2 cellular contexts compared by ENCODE assay signal in the genomic region with DNA sequence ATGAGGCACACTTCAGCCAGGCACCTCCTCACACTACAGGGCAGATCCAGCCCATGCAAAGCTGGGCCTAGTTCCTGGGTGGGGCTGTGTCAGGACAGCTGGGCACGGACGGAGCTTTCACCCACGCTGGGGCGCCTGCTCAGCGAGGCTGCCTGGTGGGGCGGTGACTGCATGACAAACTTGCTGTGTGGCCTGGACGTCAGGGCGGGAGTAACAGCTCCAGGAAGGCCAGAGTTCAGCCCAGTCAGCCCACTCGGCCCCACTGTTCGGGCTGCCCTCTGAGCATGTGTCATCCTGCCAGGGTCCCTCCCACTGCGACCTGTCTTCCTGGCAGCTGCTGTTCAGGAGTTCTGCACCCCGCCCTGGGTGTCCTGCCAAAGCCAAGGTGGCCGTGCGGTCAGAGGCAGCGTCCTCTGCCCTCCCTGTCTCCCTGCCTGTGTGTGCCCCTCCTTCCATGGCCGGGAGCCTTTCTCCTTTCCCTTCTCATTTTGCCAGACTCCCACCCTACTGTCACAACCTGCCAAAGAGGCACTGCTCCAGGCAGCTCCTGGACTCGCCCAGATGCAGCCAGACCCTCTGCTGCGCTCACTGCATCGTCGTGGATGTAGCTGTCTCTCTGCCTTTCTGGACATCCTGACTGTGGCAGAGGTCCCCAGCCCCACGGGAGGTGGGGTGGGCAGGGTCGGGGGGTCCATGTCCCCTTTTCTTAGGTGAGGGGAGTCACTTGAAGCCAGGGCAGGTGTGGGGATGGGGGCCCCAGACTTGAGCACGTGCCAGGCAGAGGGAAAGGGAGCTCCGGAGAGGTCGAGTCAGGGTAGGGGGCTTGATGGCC.
TF ChIP-seq lines count a peak whose summit lies in the region.

No MANE protein-coding gene starts in this region.

TF ChIP-seq in SK-N-SH, 30 proteins besides CTCF, POLR2A, EP300 and RAD21:
- TF ChIP-seq, protein P1, sequence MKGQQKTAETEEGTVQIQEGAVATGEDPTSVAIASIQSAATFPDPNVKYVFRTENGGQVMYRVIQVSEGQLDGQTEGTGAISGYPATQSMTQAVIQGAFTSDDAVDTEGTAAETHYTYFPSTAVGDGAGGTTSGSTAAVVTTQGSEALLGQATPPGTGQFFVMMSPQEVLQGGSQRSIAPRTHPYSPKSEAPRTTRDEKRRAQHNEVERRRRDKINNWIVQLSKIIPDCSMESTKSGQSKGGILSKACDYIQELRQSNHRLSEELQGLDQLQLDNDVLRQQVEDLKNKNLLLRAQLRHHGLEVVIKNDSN (IDR thresholded peaks at IDR 0.05; ENCODE audit: borderline replicate concordance, low read depth): no peak
- TF ChIP-seq, protein P2, sequence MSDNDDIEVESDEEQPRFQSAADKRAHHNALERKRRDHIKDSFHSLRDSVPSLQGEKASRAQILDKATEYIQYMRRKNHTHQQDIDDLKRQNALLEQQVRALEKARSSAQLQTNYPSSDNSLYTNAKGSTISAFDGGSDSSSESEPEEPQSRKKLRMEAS (IDR thresholded peaks at IDR 0.05; ENCODE audit: low read depth): no peak
- no peak for TF ChIP-seq GABPA (IDR thresholded peaks at IDR 0.05; ENCODE audit: low read depth)
- TF ChIP-seq FOXM1 (IDR thresholded peaks at IDR 0.05; ENCODE audit: low read depth): no peak
- no peak for TF ChIP-seq RCOR1 (IDR thresholded peaks at IDR 0.05; ENCODE audit: low read length)
- TF ChIP-seq CHD2 (IDR thresholded peaks at IDR 0.05; ENCODE audit: low read length, partially characterized antibody): no peak
- TF ChIP-seq NRF1 (IDR thresholded peaks at IDR 0.05; ENCODE audit: low read depth, low read length): no peak
- TF ChIP-seq RFX5 (IDR thresholded peaks at IDR 0.05; ENCODE audit: low read length): no peak
- no peak for TF ChIP-seq POLR2AphosphoS5 (IDR thresholded peaks at IDR 0.05; ENCODE audit: low read depth, low read length)
- TF ChIP-seq TAF1 (IDR thresholded peaks at IDR 0.05; ENCODE audit: borderline replicate concordance, low read depth, low read length): no peak
- TF ChIP-seq SMC3 (IDR thresholded peaks at IDR 0.05; ENCODE audit: low read depth, low read length): no peak
- no peak for TF ChIP-seq YY1 (IDR thresholded peaks at IDR 0.05; ENCODE audit: low read depth)
- TF ChIP-seq RXRA (IDR thresholded peaks at IDR 0.05; ENCODE audit: borderline replicate concordance, low read depth): no peak
- no peak for TF ChIP-seq SIN3A (IDR thresholded peaks at IDR 0.05; ENCODE audit: borderline replicate concordance, low read depth, low read length)
- TF ChIP-seq, protein P3, sequence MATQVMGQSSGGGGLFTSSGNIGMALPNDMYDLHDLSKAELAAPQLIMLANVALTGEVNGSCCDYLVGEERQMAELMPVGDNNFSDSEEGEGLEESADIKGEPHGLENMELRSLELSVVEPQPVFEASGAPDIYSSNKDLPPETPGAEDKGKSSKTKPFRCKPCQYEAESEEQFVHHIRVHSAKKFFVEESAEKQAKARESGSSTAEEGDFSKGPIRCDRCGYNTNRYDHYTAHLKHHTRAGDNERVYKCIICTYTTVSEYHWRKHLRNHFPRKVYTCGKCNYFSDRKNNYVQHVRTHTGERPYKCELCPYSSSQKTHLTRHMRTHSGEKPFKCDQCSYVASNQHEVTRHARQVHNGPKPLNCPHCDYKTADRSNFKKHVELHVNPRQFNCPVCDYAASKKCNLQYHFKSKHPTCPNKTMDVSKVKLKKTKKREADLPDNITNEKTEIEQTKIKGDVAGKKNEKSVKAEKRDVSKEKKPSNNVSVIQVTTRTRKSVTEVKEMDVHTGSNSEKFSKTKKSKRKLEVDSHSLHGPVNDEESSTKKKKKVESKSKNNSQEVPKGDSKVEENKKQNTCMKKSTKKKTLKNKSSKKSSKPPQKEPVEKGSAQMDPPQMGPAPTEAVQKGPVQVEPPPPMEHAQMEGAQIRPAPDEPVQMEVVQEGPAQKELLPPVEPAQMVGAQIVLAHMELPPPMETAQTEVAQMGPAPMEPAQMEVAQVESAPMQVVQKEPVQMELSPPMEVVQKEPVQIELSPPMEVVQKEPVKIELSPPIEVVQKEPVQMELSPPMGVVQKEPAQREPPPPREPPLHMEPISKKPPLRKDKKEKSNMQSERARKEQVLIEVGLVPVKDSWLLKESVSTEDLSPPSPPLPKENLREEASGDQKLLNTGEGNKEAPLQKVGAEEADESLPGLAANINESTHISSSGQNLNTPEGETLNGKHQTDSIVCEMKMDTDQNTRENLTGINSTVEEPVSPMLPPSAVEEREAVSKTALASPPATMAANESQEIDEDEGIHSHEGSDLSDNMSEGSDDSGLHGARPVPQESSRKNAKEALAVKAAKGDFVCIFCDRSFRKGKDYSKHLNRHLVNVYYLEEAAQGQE (IDR thresholded peaks at IDR 0.05; ENCODE audit: low read depth, low read length): no peak
- no peak for TF ChIP-seq NFIC (IDR thresholded peaks at IDR 0.05; ENCODE audit: borderline replicate concordance)
- no peak for TF ChIP-seq TEAD4 (IDR thresholded peaks at IDR 0.05; ENCODE audit: borderline replicate concordance, insufficient read depth)
- TF ChIP-seq MEF2A (IDR thresholded peaks at IDR 0.05; ENCODE audit: borderline replicate concordance, low read depth): no peak
- no peak for TF ChIP-seq TCF12 (IDR thresholded peaks at IDR 0.05)
- TF ChIP-seq ELF1 (IDR thresholded peaks at IDR 0.05): no peak

TF ChIP-seq in SK-N-SH treated with all-trans-retinoic acid at 6 μM for 48 hours, 23 proteins besides CTCF, POLR2A, EP300 and RAD21:
- TF ChIP-seq SNAI2 (CRISPR knock-in tag; IDR thresholded peaks at IDR 0.05) (no peak), ZC3H10 (CRISPR knock-in tag; IDR thresholded peaks at IDR 0.05) (no peak), OSR1 (CRISPR knock-in tag; IDR thresholded peaks at IDR 0.05) (no peak), PPARA (CRISPR knock-in tag; IDR thresholded peaks at IDR 0.05; ENCODE audit: borderline replicate concordance) (no peak), ZFP3 (CRISPR knock-in tag; IDR thresholded peaks at IDR 0.05) (no peak), ZFP30 (CRISPR knock-in tag; IDR thresholded peaks at IDR 0.05) (no peak), BACH2 (CRISPR knock-in tag; IDR thresholded peaks at IDR 0.05; ENCODE audit: borderline replicate concordance) (no peak), TOX (CRISPR knock-in tag; IDR thresholded peaks at IDR 0.05; ENCODE audit: borderline replicate concordance) (no peak), TCF4 (CRISPR knock-in tag; IDR thresholded peaks at IDR 0.05; ENCODE audit: borderline replicate concordance) (no peak), RARB (CRISPR knock-in tag; IDR thresholded peaks at IDR 0.05) (no peak), ZNF565 (CRISPR knock-in tag; conservative IDR thresholded peaks at IDR 0.05; ENCODE audit: low read depth) (no peak)
- TF ChIP-seq, protein P4, sequence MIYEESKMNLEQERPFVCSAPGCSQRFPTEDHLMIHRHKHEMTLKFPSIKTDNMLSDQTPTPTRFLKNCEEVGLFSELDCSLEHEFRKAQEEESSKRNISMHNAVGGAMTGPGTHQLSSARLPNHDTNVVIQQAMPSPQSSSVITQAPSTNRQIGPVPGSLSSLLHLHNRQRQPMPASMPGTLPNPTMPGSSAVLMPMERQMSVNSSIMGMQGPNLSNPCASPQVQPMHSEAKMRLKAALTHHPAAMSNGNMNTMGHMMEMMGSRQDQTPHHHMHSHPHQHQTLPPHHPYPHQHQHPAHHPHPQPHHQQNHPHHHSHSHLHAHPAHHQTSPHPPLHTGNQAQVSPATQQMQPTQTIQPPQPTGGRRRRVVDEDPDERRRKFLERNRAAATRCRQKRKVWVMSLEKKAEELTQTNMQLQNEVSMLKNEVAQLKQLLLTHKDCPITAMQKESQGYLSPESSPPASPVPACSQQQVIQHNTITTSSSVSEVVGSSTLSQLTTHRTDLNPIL (CRISPR knock-in tag; IDR thresholded peaks at IDR 0.05; ENCODE audit: low read depth): no peak
- TF ChIP-seq, protein P5, sequence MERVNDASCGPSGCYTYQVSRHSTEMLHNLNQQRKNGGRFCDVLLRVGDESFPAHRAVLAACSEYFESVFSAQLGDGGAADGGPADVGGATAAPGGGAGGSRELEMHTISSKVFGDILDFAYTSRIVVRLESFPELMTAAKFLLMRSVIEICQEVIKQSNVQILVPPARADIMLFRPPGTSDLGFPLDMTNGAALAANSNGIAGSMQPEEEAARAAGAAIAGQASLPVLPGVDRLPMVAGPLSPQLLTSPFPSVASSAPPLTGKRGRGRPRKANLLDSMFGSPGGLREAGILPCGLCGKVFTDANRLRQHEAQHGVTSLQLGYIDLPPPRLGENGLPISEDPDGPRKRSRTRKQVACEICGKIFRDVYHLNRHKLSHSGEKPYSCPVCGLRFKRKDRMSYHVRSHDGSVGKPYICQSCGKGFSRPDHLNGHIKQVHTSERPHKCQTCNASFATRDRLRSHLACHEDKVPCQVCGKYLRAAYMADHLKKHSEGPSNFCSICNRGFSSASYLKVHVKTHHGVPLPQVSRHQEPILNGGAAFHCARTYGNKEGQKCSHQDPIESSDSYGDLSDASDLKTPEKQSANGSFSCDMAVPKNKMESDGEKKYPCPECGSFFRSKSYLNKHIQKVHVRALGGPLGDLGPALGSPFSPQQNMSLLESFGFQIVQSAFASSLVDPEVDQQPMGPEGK (CRISPR knock-in tag; IDR thresholded peaks at IDR 0.05; ENCODE audit: borderline replicate concordance): no peak
- TF ChIP-seq, protein P6, sequence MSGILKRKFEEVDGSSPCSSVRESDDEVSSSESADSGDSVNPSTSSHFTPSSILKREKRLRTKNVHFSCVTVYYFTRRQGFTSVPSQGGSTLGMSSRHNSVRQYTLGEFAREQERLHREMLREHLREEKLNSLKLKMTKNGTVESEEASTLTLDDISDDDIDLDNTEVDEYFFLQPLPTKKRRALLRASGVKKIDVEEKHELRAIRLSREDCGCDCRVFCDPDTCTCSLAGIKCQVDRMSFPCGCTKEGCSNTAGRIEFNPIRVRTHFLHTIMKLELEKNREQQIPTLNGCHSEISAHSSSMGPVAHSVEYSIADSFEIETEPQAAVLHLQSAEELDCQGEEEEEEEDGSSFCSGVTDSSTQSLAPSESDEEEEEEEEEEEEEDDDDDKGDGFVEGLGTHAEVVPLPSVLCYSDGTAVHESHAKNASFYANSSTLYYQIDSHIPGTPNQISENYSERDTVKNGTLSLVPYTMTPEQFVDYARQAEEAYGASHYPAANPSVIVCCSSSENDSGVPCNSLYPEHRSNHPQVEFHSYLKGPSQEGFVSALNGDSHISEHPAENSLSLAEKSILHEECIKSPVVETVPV (CRISPR knock-in tag; IDR thresholded peaks at IDR 0.05): no peak
- TF ChIP-seq, protein P7, sequence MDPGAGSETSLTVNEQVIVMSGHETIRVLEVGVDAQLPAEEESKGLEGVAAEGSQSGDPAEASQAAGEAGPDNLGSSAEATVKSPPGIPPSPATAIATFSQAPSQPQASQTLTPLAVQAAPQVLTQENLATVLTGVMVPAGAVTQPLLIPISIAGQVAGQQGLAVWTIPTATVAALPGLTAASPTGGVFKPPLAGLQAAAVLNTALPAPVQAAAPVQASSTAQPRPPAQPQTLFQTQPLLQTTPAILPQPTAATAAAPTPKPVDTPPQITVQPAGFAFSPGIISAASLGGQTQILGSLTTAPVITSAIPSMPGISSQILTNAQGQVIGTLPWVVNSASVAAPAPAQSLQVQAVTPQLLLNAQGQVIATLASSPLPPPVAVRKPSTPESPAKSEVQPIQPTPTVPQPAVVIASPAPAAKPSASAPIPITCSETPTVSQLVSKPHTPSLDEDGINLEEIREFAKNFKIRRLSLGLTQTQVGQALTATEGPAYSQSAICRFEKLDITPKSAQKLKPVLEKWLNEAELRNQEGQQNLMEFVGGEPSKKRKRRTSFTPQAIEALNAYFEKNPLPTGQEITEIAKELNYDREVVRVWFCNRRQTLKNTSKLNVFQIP (CRISPR knock-in tag; IDR thresholded peaks at IDR 0.05; ENCODE audit: borderline replicate concordance, low read depth): no peak
